ENCODE assay signal across 21 cellular contexts in the genomic region with DNA sequence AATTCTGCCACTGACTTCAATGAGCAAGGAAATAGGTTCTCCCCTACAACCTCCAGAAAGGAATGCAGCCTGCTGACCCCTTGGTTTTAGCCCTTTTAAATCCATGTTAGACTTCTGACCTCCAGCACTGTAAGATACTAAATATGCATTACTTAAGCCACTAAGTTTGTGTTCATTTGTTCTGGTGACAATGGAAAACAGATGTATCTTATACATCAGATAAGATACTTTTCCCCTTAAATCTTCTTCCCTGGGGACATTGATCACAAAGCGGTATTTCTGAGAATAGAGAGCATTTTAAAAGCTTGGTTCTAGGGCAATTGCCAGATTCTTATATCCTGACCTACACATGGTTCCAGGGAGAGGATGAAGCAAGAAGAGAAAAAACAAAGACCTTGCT.
"Had no signal": no experiment of that assay in that cellular context is flagged by ENCODE, and none has a peak within 500 bp of the region (broad histone marks: within the 10 kb centered on the region; RNA-seq: fewer than 3 reads in every experiment).

No MANE protein-coding gene starts in this region.

- H3K9me3 ChIP-seq: esophagus muscularis mucosa, left lung, lower lobe of right lung, ovary, suprapubic skin, thyroid gland, uterus had no signal

- H3K4me1 ChIP-seq: esophagus muscularis mucosa, foreskin keratinocyte, left lung, lower lobe of right lung, neural progenitor cell, suprapubic skin, thyroid gland, uterus had no signal

- H3K27ac ChIP-seq: epithelial cell of prostate, esophagus muscularis mucosa, foreskin keratinocyte, left lung, lower lobe of right lung, neural progenitor cell, ovary, suprapubic skin, thyroid gland, uterus had no signal

- DNase-seq: effector memory CD8-positive, alpha-beta T cell; foreskin keratinocyte; immature natural killer cell; left lung; lower lobe of right lung; mesenchymal stem cell; midbrain; nucleus accumbens; ovary; right cardiac atrium; stimulated activated CD4-positive, alpha-beta T cell treated with anti-CD3 and anti-CD28 coated beads, Interleukin-4, amount 100 ng/mL, for 1 hour; stimulated activated CD8-positive, alpha-beta memory T cell treated with anti-CD3 and anti-CD28 coated beads, Interleukin-4, amount 100 ng/mL, for 48 hours; stimulated activated naive CD8-positive, alpha-beta T cell treated with anti-CD3 and anti-CD28 coated beads, Interleukin-15, Interleukin-2, amounts not matched to agents 100 U/mL and 50 U/mL, for 24 hours; thyroid gland; uterus had no signal

- H3K4me3 ChIP-seq: esophagus muscularis mucosa, left lung, lower lobe of right lung, neural progenitor cell, ovary, suprapubic skin, thyroid gland, uterus had no signal

- H3K36me3 ChIP-seq: esophagus muscularis mucosa, left lung, lower lobe of right lung, neural progenitor cell, ovary, suprapubic skin, thyroid gland, uterus had no signal

- H3K9ac ChIP-seq: neural progenitor cell had no signal

- H3K27me3 ChIP-seq: esophagus muscularis mucosa, left lung, neural progenitor cell, ovary, suprapubic skin, thyroid gland, uterus had no signal

- ATAC-seq: effector memory CD8-positive, alpha-beta T cell; foreskin keratinocyte; left lung; lower lobe of right lung; natural killer cell treated with Interleukin-12 subunit alpha and Interleukin-12 subunit beta and Interleukin-15 and Interleukin-18, amount 100 ng/mL, for 72 hours; right cardiac atrium; stimulated activated effector memory CD8-positive, alpha-beta T cell treated with anti-CD3 and anti-CD28 coated beads, Interleukin-12 subunit alpha, Interleukin-12 subunit beta, amount 100 ng/mL, for 72 hours; stimulated activated naive CD8-positive, alpha-beta T cell treated with anti-CD3 and anti-CD28 coated beads, Interleukin-15, Interleukin-2, amounts not matched to agents 100 U/mL and 50 U/mL, for 24 hours had no signal
